ENCODE assay signal across 8 cellular contexts in the genomic region with DNA sequence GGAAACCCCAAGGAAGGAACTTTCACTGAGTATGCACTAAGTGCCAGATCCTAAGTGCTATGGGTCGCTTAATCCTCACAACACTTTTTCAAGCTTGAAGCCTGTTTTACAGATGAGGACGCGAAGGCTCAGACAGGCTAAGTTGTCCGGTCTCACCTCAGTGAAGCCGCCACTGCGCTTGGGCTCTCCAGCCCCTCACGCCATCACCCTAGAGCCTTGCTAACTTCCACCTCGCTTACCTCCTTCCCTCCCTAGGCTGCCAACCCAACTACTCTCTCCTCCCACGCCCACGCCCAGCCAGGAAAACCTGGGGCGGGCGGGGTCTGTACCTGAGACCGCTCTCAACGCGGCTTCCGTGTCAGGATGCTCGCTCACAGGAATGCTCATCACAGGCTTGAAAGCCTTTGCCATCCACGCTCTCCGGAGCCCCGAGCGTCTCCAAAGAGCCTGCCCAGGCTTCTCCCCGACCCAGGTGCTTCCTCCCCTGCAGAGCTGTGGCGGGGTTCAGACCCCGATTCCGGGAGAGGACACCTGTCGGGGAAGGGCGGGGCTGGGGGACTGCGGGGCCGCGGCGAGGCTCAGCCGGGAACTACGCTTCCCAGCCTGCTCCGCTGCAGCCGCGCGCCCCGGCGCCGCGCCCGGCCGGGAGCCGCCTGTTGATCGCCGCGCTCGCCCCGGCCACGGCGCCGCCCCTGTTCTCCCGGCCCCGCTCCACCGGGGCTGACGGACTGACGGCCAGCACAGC. TPM values are rescaled to one million over a fixed set of nuclear protein-coding genes. Genes with fewer than 3 reads are reported as not detected.
DNase-seq lines count a peak whose midpoint lies in the region; ATAC-seq and TF ChIP-seq lines count a peak whose summit lies in the region.

A gene (plus strand): TSS at position 656 of the 745 bp plus-strand sequence. CDS start 14,845 bp downstream, outside the sequence.

- H3K36me3 ChIP-seq in mammary epithelial cell (ENCODE audit: insufficient read depth, low read length), result no peaks in the 10 kb centered on the region

- peak within 1 kb of the TSS; percentile 91 for H2AFZ ChIP-seq in mammary epithelial cell (ENCODE audit: low read depth, low read length)

- no peak within 1 kb of the TSS for H3K9ac ChIP-seq in mammary epithelial cell (ENCODE audit: insufficient read depth, low read length)

- dilution Hi-C loops in mammary epithelial cell (cut with HindIII; ENCODE audit: low sequenced_read_pairs), result no loop called here

- WGBS in mammary epithelial cell (ENCODE audit: low coverage, missing lambda C conversion rate), result 10% methylated on average over 24 of the region's 57 CpGs

- intact Hi-C loops in Calu3 (cut with micrococcal nuclease; ENCODE audit: unreplicated experiment) (no loop called here), mammary epithelial cell (cut with micrococcal nuclease) (no loop called here)

- CTCF ChIA-PET in Calu3 (lab: Charles Lee), result no interaction called here
- CTCF ChIA-PET in mammary epithelial cell (lab: Charles Lee; ENCODE audit: low non-redundant PET), result no interaction called here

- peaks cover 5% of the 10 kb centered on the region for H3K79me2 ChIP-seq in mammary epithelial cell (ENCODE audit: insufficient read depth, low read length)

- H3K4me3 Mint-ChIP-seq in Calu3 (ENCODE audit: low read depth, unreplicated experiment) (peak within 1 kb of the TSS; percentile 63), T-helper 17 cell (peak within 1 kb of the TSS; percentile 91)

- H3K27me3 ChIP-seq in HL-60 (ENCODE audit: insufficient read depth, poor library complexity, severe bottlenecking), result no peaks in the 10 kb centered on the region
- no peaks in the 10 kb centered on the region for H3K27me3 ChIP-seq in mammary epithelial cell (ENCODE audit: insufficient read depth, low read length)

- peaks cover 88% of the 10 kb centered on the region for H3K27me3 Mint-ChIP-seq in Calu3 (ENCODE audit: unreplicated experiment)
- no peaks in the 10 kb centered on the region for H3K27me3 Mint-ChIP-seq in T-helper 17 cell

- H3K27ac Mint-ChIP-seq in Calu3 (ENCODE audit: unreplicated experiment), result no peak within 1 kb of the TSS
- peak within 1 kb of the TSS; percentile 47 for H3K27ac Mint-ChIP-seq in T-helper 17 cell

- ATAC-seq in GM19455 (IDR thresholded peaks at IDR 0.05; ENCODE audit: unreplicated experiment) (peak; percentile 82), T-helper 17 cell (peak; percentile 93)

- in situ Hi-C loops in mammary epithelial cell (cut with MboI; ENCODE audit: low sequenced_read_pairs in 2 of 2), result no loop called here

- H3K9me3 ChIP-seq in T-helper 17 cell (ENCODE audit: control insufficient read depth, low read length, poor library complexity, severe bottlenecking) (no peaks in the 10 kb centered on the region), mammary epithelial cell (replicated peaks; ENCODE audit: insufficient read depth, low read length) (no peaks in the 10 kb centered on the region)

- H3K27ac ChIP-seq in HL-60 (replicated peaks) (peak within 1 kb of the TSS; percentile 30), mammary epithelial cell (ENCODE audit: insufficient read depth, low read depth, low read length) (no peak within 1 kb of the TSS), skin epidermis (peak within 1 kb of the TSS in 13 of 21 experiments; percentile 3 to 73 (median 44))

- BruUV-seq in Calu3 (replicated peaks; lab: Mats Ljungman, UMichigan) (no TSS peak), mammary epithelial cell (replicated peaks; lab: Mats Ljungman, UMichigan) (no TSS peak)

- peak within 1 kb of the TSS; percentile 92 for H3K4me2 ChIP-seq in mammary epithelial cell (ENCODE audit: insufficient read depth, low read depth, low read length)

- DNase-seq in Calu3 (peak; percentile 56), HL-60 (ENCODE audit: low read depth in 1 of 2, low spot score in 1 of 2) (peak in 1 of 2 experiments; percentile 30), T-helper 17 cell (peak; percentile 32 to 40 (median 34)), mammary epithelial cell (peak; percentile 66), iPS-NIHi7 (ENCODE audit: extremely low spot score) (peak; percentile 79), GOT3 (lab: John Stamatoyannopoulos, UW) (no peak)

- TF ChIP-seq CTCF in Calu3 (IDR thresholded peaks at IDR 0.05; ENCODE audit: unreplicated experiment) (no peak), HL-60 (IDR thresholded peaks at IDR 0.05; ENCODE audit: insufficient read depth, low read length) (no peak), mammary epithelial cell (conservative IDR thresholded peaks at IDR 0.05 in 1 of 2, IDR thresholded peaks at IDR 0.05 in 1 of 2; ENCODE audit: extremely low read depth in 1 of 2, insufficient read depth in 1 of 2, low read depth in 1 of 2, low read length in 2 of 2) (no peak)

- H3K4me3 ChIP-seq in HL-60 (replicated peaks; ENCODE audit: insufficient read depth, low read length) (peak within 1 kb of the TSS; percentile 78), mammary epithelial cell (replicated peaks in 1 of 3; ENCODE audit: insufficient read depth in 1 of 3, low read depth in 2 of 3, low read length in 3 of 3) (peak within 1 kb of the TSS; percentile 52 to 69 (median 69)), skin epidermis (peak within 1 kb of the TSS; percentile 50 to 90 (median 58))

- H3K4me1 ChIP-seq in mammary epithelial cell (ENCODE audit: insufficient read depth, low read length), result peaks cover 4% of the 10 kb centered on the region

- no peaks in the 10 kb centered on the region for H3K9me3 Mint-ChIP-seq in Calu3 (ENCODE audit: low read depth, unreplicated experiment)

- H3K4me1 Mint-ChIP-seq in Calu3 (ENCODE audit: low read depth, unreplicated experiment) (peaks cover 8% of the 10 kb centered on the region), T-helper 17 cell (peaks cover 37% of the 10 kb centered on the region)

- H3K36me3 Mint-ChIP-seq in Calu3 (ENCODE audit: insufficient read depth, unreplicated experiment) (no peaks in the 10 kb centered on the region), T-helper 17 cell (ENCODE audit: low read depth) (peaks cover 2% of the 10 kb centered on the region)

- H4K20me1 ChIP-seq in mammary epithelial cell (ENCODE audit: insufficient read depth, low read length), result no peaks in the 10 kb centered on the region

RNA-seq across cellular contexts. Expression of the gene that starts here (rescaled TPM):
- total RNA-seq in Calu3 (2022), result 0.64 and 1.0 TPM in 2 replicates
- 1 to 10 TPM; 8.0 to 9.5 TPM for total RNA-seq in T-helper 17 cell
- total RNA-seq in mammary epithelial cell, result 10 to 100 TPM; 11.2 to 14.8 TPM
- polyA plus RNA-seq in mammary epithelial cell, result 1.8 TPM
- polyA minus RNA-seq in mammary epithelial cell, result 7.0 TPM
